ENCODE assay signal across 1 cellular context in the genomic region with DNA sequence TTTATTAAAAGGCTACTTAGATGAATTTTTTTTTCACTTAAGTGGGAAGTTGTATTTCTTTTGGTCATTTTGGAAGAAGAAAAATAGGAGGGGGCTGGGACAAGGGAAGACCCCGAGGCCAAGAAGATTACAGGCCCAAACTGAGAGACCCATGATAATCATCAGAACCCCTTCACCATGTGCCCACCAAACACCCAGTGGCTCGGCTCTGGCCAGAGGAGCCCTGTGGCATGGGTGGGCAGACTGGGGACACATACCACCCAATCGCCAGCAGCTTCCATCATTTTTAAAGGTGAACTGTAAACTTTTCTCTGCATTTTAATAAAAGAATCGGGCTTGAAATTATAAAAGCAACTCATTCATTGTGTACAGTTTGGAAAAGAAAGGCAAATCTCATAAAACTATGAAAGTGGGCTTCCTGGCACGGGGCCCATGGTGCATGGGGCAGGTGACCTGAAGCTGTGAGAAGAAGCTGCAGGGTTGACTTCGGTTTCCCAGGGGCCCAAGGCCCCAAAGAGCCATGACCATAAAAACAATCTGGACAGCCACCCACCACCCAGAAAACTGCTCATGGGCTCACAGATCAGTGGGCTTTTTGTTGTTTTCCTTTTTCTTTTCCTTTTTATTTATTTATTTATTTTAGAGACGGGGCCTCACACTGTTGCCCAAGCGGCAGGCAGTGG.
TF ChIP-seq lines count a peak whose summit lies in the region.

No MANE protein-coding gene starts in this region.

TF ChIP-seq in H1, 55 proteins besides CTCF, POLR2A, EP300 and RAD21:
- TF ChIP-seq, protein P1, sequence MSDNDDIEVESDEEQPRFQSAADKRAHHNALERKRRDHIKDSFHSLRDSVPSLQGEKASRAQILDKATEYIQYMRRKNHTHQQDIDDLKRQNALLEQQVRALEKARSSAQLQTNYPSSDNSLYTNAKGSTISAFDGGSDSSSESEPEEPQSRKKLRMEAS (IDR thresholded peaks at IDR 0.05): no peak
- TF ChIP-seq TCF12 (IDR thresholded peaks at IDR 0.05; ENCODE audit: low read depth, low read length) (no peak), MAFK (IDR thresholded peaks at IDR 0.05; ENCODE audit: low read depth, low read length) (no peak), RFX5 (IDR thresholded peaks at IDR 0.05; ENCODE audit: borderline replicate concordance, low read depth, low read length) (no peak), CEBPB (IDR thresholded peaks at IDR 0.05; ENCODE audit: low read depth, low read length) (no peak), HDAC6 (IDR thresholded peaks at IDR 0.05; ENCODE audit: low read depth, low read length) (no peak), TAF7 (optimal IDR thresholded peaks at IDR 0.05; ENCODE audit: borderline replicate concordance, low read depth, low read length) (no peak), ASH2L (IDR thresholded peaks at IDR 0.05; ENCODE audit: low read length) (no peak)
